2 cellular contexts compared by ENCODE assay signal in genomic region chr9:5512658-5513452, GRCh38.
TF ChIP-seq lines count a peak whose summit lies in the region.

No MANE protein-coding gene starts in this region.

TF ChIP-seq in endothelial cell of umbilical vein, 7 proteins besides CTCF, POLR2A, EP300 and RAD21:
- TF ChIP-seq GATA2 (IDR thresholded peaks at IDR 0.05; ENCODE audit: insufficient read depth, insufficient read length, low read depth, low read length) (no peak), MYC (IDR thresholded peaks at IDR 0.05; ENCODE audit: low read depth, low read length) (no peak), POLR2AphosphoS5 (IDR thresholded peaks at IDR 0.05; ENCODE audit: insufficient read depth, low read depth, low read length) (no peak), EZH2 (IDR thresholded peaks at IDR 0.05; ENCODE audit: borderline replicate concordance, low read depth, low read length, severe bottlenecking) (no peak), JUN (IDR thresholded peaks at IDR 0.05; ENCODE audit: borderline replicate concordance, insufficient read depth, insufficient read length, low read depth) (no peak), MAX (IDR thresholded peaks at IDR 0.05; ENCODE audit: insufficient read depth, insufficient read length) (no peak), FOS (IDR thresholded peaks at IDR 0.05; ENCODE audit: borderline replicate concordance, insufficient read depth, low read length) (no peak)

TF ChIP-seq in HepG2, 621 proteins besides CTCF, POLR2A, EP300 and RAD21:
- no peak for TF ChIP-seq ZNF709 (CRISPR knock-in tag; IDR thresholded peaks at IDR 0.05)
- TF ChIP-seq ARID4A (CRISPR knock-in tag; IDR thresholded peaks at IDR 0.05; ENCODE audit: borderline replicate concordance) = no peak
- no peak for TF ChIP-seq ZNF414 (CRISPR knock-in tag; IDR thresholded peaks at IDR 0.05)
- TF ChIP-seq MXD4 (CRISPR knock-in tag; IDR thresholded peaks at IDR 0.05) = no peak
- no peak for TF ChIP-seq MTA3 (CRISPR knock-in tag; IDR thresholded peaks at IDR 0.05)
- TF ChIP-seq SIN3B (IDR thresholded peaks at IDR 0.05; ENCODE audit: low read length) = no peak
- TF ChIP-seq ZSCAN29 (CRISPR knock-in tag; conservative IDR thresholded peaks at IDR 0.05) = no peak
- TF ChIP-seq ZNF530 (CRISPR knock-in tag; IDR thresholded peaks at IDR 0.05; ENCODE audit: low read depth) = no peak
- TF ChIP-seq E2F1 (CRISPR knock-in tag; IDR thresholded peaks at IDR 0.05) = no peak
- TF ChIP-seq TBX2 (CRISPR knock-in tag; IDR thresholded peaks at IDR 0.05; ENCODE audit: borderline replicate concordance) = no peak
- TF ChIP-seq CEBPG (CRISPR knock-in tag; IDR thresholded peaks at IDR 0.05) = no peak
- no peak for TF ChIP-seq SP140L (CRISPR knock-in tag; IDR thresholded peaks at IDR 0.05; ENCODE audit: borderline replicate concordance)
- TF ChIP-seq RNF2 (conservative IDR thresholded peaks at IDR 0.05; ENCODE audit: low read depth) = no peak
- TF ChIP-seq ZNF687 (CRISPR knock-in tag; IDR thresholded peaks at IDR 0.05) = no peak
- no peak for TF ChIP-seq ZNF574 (CRISPR knock-in tag; IDR thresholded peaks at IDR 0.05)
